ENCODE assay signal across 8 cellular contexts in the genomic region with DNA sequence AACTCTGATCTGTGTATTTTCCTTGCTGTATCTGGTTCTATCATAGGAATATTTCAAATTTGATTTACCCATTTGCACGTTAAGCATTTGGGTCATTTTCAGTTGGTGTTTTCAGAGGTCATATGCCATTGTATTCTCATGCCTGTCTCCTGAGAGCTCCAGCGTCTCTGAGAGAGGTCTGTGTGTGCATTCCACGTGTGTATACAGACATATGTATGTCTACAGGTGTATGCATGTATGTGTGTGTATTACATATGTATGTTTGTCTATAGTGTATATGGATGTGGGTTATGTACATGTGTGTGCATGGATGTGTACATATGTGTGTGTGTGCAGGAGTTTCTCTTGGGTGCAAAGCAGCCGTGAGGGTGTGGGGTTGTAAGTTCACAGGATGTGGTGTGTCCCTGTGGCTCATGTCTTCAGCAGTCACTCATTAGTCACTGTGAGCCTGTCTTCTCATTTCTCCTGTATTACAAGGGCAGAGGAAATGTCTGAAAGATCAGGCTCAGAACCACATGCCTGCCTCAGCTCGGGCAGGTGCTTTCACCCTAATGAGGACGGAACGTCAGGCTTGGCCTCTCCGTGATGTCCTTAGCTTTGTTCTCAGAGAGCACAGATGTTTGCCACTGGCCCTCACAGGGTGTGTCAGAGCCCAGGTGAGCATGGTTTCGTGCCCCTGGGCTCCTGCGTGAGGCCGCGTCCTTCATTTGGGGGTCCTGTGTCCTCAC.
DNase-seq lines count a peak whose midpoint lies in the region; ATAC-seq and TF ChIP-seq lines count a peak whose summit lies in the region.

No MANE protein-coding gene starts in this region.

- H3K36me3 ChIP-seq in ACC112 (ENCODE audit: insufficient read depth, low read length) (no peaks in the 10 kb centered on the region), psoas muscle (ENCODE audit: insufficient read depth in 1 of 2, low read depth in 1 of 2) (no peaks in the 10 kb centered on the region)

- H3K9me3 ChIP-seq in psoas muscle: no peaks in the 10 kb centered on the region

- H3K27ac ChIP-seq in ACC112 (ENCODE audit: low read depth, low read length) (peak overlapping the region; percentile 71), psoas muscle (no peak overlapping the region)

- peak; percentile 79 for ATAC-seq in GM21447 (IDR thresholded peaks at IDR 0.05; ENCODE audit: unreplicated experiment)
- no peak for ATAC-seq in psoas muscle

- DNase-seq in OCI-M1 (lab: John Stamatoyannopoulos, UW) (peak; percentile 6), astrocyte of the spinal cord (ENCODE audit: low read depth, low spot score) (peak; percentile 20), psoas muscle (peak; percentile 4 to 11), DMS79 (lab: John Stamatoyannopoulos, UW) (no peak), iPS-NIHi11 (ENCODE audit: low spot score) (no peak), retina (no peak)

- WGBS in psoas muscle, 3 donors: 88 to 94% (median 88%) methylated on average over 12 of the region's 12 CpGs

- H3K4me3 ChIP-seq in ACC112 (ENCODE audit: low read depth, low read length): peak overlapping the region; percentile 58
- H3K4me3 ChIP-seq in astrocyte of the spinal cord (ENCODE audit: low read depth, low read length): no peak overlapping the region
- no peak overlapping the region for H3K4me3 ChIP-seq in psoas muscle

- intact Hi-C loops in psoas muscle (cut with DNase I): no loop called here

- in situ Hi-C loops in astrocyte of the spinal cord (cut with HindIII; ENCODE audit: low sequenced_read_pairs): no loop called here

- TF ChIP-seq CTCF in astrocyte of the spinal cord (IDR thresholded peaks at IDR 0.05; ENCODE audit: low read depth, low read length): no peak
- TF ChIP-seq CTCF in psoas muscle (IDR thresholded peaks at IDR 0.05): no peak

- H3K4me1 ChIP-seq in ACC112 (ENCODE audit: control insufficient read depth, insufficient read depth, low read length, unreplicated experiment): peaks cover 21% of the 10 kb centered on the region
- H3K4me1 ChIP-seq in psoas muscle: no peaks in the 10 kb centered on the region

- peaks cover 4% of the 10 kb centered on the region for H3K79me2 ChIP-seq in ACC112 (ENCODE audit: control insufficient read depth, insufficient read depth, low read length, unreplicated experiment)

- H3K27me3 ChIP-seq in ACC112 (ENCODE audit: insufficient read depth, low read length): no peaks in the 10 kb centered on the region
- H3K27me3 ChIP-seq in psoas muscle (ENCODE audit: insufficient read depth in 3 of 3, low read length in 2 of 3): no peaks in the 10 kb centered on the region

- H2AFZ ChIP-seq in ACC112 (ENCODE audit: low read length, unreplicated experiment): no peak overlapping the region

Comparison
In these comparisons a context has a peak if more than half of its experiments do, and no peak if none do; other contexts are left out.
1. DNase-seq: peak in OCI-M1 (single experiment), astrocyte of the spinal cord (single experiment) and psoas muscle (2 of 2); none in DMS79 (single experiment), iPS-NIHi11 (single experiment) and retina (single experiment).